21 cellular contexts compared by ENCODE assay signal in the genomic region with DNA sequence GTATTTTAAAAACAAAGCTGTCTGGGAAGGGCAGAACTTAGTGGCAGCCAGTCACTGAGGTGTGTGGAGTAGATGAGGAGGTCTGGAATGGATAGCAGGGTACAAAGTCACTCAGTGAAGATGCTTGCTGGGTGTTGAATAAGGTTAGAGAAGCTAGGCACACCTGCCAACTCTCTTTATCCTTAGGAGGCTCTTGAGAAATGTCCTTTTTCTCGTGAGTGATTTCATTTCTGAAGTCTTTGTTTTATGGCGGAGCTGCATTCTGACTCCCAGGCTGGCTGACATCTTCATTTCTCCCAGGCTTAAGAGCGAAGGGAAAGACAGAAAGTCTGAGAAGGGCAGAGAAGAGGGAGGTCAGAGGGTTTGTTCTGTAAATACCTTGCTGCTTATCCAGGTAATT. TPM values are rescaled to one million over a fixed set of nuclear protein-coding genes. Genes with fewer than 3 reads are reported as not detected.
"Had no signal": no experiment of that assay in that cellular context is flagged by ENCODE, and none has a peak within 500 bp of the region (broad histone marks: within the 10 kb centered on the region; RNA-seq: fewer than 3 reads in every experiment).

No MANE protein-coding gene starts in this region.

- H3K4me1 ChIP-seq: adrenal gland, right atrium auricular region, tibial artery, uterus had no signal

- H3K27ac Mint-ChIP-seq: activated CD4-positive, alpha-beta memory T cell treated with anti-CD3 and anti-CD28 coated beads, Interleukin-2, amount 10 ng/mL, durations not matched to agents 7 days and 5 days; activated naive CD4-positive, alpha-beta T cell treated with anti-CD3 and anti-CD28 coated beads, Interleukin-2, amount 50 U/mL, for 24 hours; activated T-cell treated with anti-CD3 and anti-CD28 coated beads, Interleukin-2, amount 50 U/mL, for 24 hours; naive thymus-derived CD4-positive, alpha-beta T cell had no signal

- H3K9me3 Mint-ChIP-seq: activated CD4-positive, alpha-beta memory T cell treated with anti-CD3 and anti-CD28 coated beads, Interleukin-2, amount 10 ng/mL, durations not matched to agents 7 days and 5 days; activated naive CD4-positive, alpha-beta T cell treated with anti-CD3 and anti-CD28 coated beads, Interleukin-2, amount 50 U/mL, for 24 hours; activated T-cell treated with anti-CD3 and anti-CD28 coated beads, Interleukin-2, amount 50 U/mL, for 24 hours; naive thymus-derived CD4-positive, alpha-beta T cell had no signal

- H3K36me3 ChIP-seq: adrenal gland, left ventricle myocardium inferior, right atrium auricular region, tibial artery, uterus had no signal

- H3K4me1 Mint-ChIP-seq: activated CD4-positive, alpha-beta memory T cell treated with anti-CD3 and anti-CD28 coated beads, Interleukin-2, amount 10 ng/mL, durations not matched to agents 7 days and 5 days; activated naive CD4-positive, alpha-beta T cell treated with anti-CD3 and anti-CD28 coated beads, Interleukin-2, amount 50 U/mL, for 24 hours; naive thymus-derived CD4-positive, alpha-beta T cell had no signal

- ATAC-seq: mucosa of descending colon; naive thymus-derived CD4-positive, alpha-beta T cell had no signal

- H3K36me3 Mint-ChIP-seq: activated naive CD4-positive, alpha-beta T cell treated with anti-CD3 and anti-CD28 coated beads, Interleukin-2, amount 50 U/mL, for 24 hours; naive thymus-derived CD4-positive, alpha-beta T cell had no signal

- H3K27ac ChIP-seq: adrenal gland, left ventricle myocardium inferior, right atrium auricular region, tibial artery, uterus had no signal

- H3K27me3 Mint-ChIP-seq: activated naive CD4-positive, alpha-beta T cell treated with anti-CD3 and anti-CD28 coated beads, Interleukin-2, amount 50 U/mL, for 24 hours had no signal

- H3K4me3 Mint-ChIP-seq: activated CD4-positive, alpha-beta memory T cell treated with anti-CD3 and anti-CD28 coated beads, Interleukin-2, amount 10 ng/mL, durations not matched to agents 7 days and 5 days; activated naive CD4-positive, alpha-beta T cell treated with anti-CD3 and anti-CD28 coated beads, Interleukin-2, amount 50 U/mL, for 24 hours; activated T-cell treated with anti-CD3 and anti-CD28 coated beads, Interleukin-2, amount 50 U/mL, for 24 hours; naive thymus-derived CD4-positive, alpha-beta T cell had no signal

- H3K9me3 ChIP-seq: adrenal gland, left ventricle myocardium inferior, mucosa of descending colon, right atrium auricular region, tibial artery, uterus had no signal

- H3K4me3 ChIP-seq: adrenal gland, left ventricle myocardium inferior, mucosa of descending colon, right atrium auricular region, tibial artery, uterus had no signal

- DNase-seq: activated CD4-positive, alpha-beta memory T cell treated with anti-CD3 and anti-CD28 coated beads, Interleukin-2, amount 10 ng/mL, durations not matched to agents 7 days and 5 days; activated effector memory CD4-positive, alpha-beta T cell treated with Interleukin-2 at 50 U/mL for 16 hours; activated T-cell treated with anti-CD3 and anti-CD28 coated beads, Interleukin-2, amount 50 U/mL, for 24 hours; adrenal gland; cortex of kidney; effector CD8-positive, alpha-beta T cell; hippocampal formation; kidney; left ventricle myocardium inferior; mucosa of descending colon; naive thymus-derived CD4-positive, alpha-beta T cell; nucleus accumbens; posterior cingulate gyrus; stimulated activated CD4-positive, alpha-beta T cell treated with anti-CD3 and anti-CD28 coated beads, Interleukin-15, amount 100 ng/mL, for 24 hours; stimulated activated CD4-positive, alpha-beta T cell treated with anti-CD3 and anti-CD28 coated beads, Interleukin-4, amount 100 ng/mL, for 1 hour; stimulated activated naive CD4-positive, alpha-beta T cell; T-helper 9 cell; tibial artery; uterus had no signal

- H3K27me3 ChIP-seq: adrenal gland, right atrium auricular region, tibial artery, uterus had no signal

RNA-seq across cellular contexts. Expression of gene CECR2, which starts 31.0 kb away (rescaled TPM):
- polyA plus RNA-seq: naive thymus-derived CD4-positive, alpha-beta T cell had no signal
